Comparison of ENCODE assay signal across 8 cellular contexts in the genomic region with DNA sequence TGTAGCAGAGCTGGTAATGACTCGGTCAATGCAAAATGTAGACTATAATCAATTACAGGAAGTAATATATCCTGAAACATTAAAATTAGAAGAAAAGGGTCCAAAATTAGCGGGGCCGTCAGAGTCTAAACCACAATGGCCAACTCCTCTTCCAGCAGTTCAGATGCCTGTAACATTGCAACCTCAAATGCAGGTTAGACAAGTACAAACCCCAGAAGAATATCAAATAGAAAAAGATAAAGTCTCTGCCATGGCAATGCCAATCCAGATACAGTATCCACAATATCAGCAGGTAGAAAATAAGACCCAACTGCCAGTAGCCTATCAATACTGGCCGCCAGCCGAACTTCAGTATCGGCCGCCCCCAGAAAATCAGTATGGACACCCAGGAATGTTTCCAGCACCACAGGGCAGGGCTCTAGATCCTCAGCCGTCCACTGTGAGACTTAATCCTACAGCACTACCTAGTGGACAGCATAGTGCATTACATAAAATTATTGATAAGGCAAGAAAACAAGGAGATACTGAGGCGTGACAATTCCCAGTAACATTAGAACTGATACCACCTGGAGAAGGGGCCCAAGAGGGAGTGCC.
DNase-seq lines count a peak whose midpoint lies in the region; ATAC-seq and FAIRE-seq lines count a peak whose summit lies in the region.

No MANE protein-coding gene starts in this region.

- ATAC-seq in left lobe of liver, result peak; percentile 92
- ATAC-seq in GM19351 (IDR thresholded peaks at IDR 0.05; ENCODE audit: unreplicated experiment), result no peak

- FAIRE-seq in GM18507 (lab: Jason Lieb, UNC), result peak; percentile 75

- DNase-seq in CD1c-positive myeloid dendritic cell (ENCODE audit: extremely low spot score), result peak; percentile 33
- DNase-seq in GM18507 (ENCODE audit: extremely low spot score, insufficient read length, low read depth), result no peak
- DNase-seq in NCI-H446 (lab: John Stamatoyannopoulos, UW), result peak; percentile 7 to 66
- DNase-seq in astrocyte of the hippocampus (ENCODE audit: low read depth, low spot score), result peak; percentile 48
- no peak for DNase-seq in left lobe of liver (ENCODE audit: low spot score)
- DNase-seq in stimulated activated CD8-positive, alpha-beta memory T cell treated with anti-CD3 and anti-CD28 coated beads, Interleukin-4, amount 100 ng/mL, for 48 hours, result no peak
- no peak for DNase-seq in stimulated activated CD4-positive, alpha-beta T cell treated with anti-CD3 and anti-CD28 coated beads, Interleukin-2, amount 100 ng/mL, for 48 hours

Comparison
In these comparisons a context has a peak if more than half of its experiments do, and no peak if none do; other contexts are left out.
1. DNase-seq: peak in CD1c-positive myeloid dendritic cell (single experiment), NCI-H446 (2 of 2) and astrocyte of the hippocampus (single experiment); none in GM18507 (single experiment), left lobe of liver (single experiment), stimulated activated CD8-positive, alpha-beta memory T cell treated with anti-CD3 and anti-CD28 coated beads, Interleukin-4, amount 100 ng/mL, for 48 hours (single experiment) and stimulated activated CD4-positive, alpha-beta T cell treated with anti-CD3 and anti-CD28 coated beads, Interleukin-2, amount 100 ng/mL, for 48 hours (0 of 2).